2 cellular contexts compared by ENCODE assay signal in the genomic region with DNA sequence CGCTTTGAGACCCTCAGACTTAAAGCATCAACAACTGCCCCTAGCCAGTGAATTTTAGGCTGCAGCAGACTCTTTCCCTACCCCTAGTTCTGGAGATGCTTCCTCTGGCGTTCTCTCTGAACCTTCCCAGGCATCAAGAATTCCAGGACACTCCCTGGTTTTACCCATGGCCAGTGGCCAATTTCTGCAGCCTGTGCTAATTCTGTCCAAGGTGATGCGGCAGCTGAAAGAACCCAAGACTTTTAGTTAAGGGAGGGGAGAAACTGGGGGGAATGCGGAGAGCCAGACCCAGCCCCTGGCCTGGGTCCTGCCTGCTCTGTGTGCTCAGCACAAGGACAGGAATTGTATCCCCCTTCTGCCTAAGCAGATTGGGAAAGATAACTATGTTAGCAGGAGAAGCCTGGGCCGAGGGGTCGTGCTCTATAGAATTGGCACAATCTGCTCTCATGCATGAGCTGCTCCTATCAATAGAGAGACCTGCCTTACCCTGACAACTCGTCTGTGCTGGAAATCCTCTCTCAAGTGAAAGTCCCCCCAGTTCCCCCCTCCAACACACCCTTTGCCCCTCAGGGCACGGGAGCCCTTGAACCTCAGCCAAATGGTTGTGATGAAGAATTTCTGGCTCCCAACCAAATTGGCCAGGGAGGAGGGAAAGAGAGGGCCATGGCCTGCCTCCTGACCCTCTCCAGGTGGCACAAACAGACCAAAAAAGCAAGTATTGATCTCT.
TF ChIP-seq lines count a peak whose summit lies in the region.

No MANE protein-coding gene starts in this region.

TF ChIP-seq in SK-N-SH, 30 proteins besides CTCF, POLR2A, EP300 and RAD21 (continued from another document):
- TF ChIP-seq TAF1 (IDR thresholded peaks at IDR 0.05; ENCODE audit: borderline replicate concordance, low read depth, low read length) (no peak), EZH2phosphoT487 (IDR thresholded peaks at IDR 0.05; ENCODE audit: borderline replicate concordance, low read depth) (no peak), TEAD4 (IDR thresholded peaks at IDR 0.05; ENCODE audit: borderline replicate concordance, insufficient read depth) (no peak), SMC3 (IDR thresholded peaks at IDR 0.05; ENCODE audit: low read depth, low read length) (no peak), RXRA (IDR thresholded peaks at IDR 0.05; ENCODE audit: borderline replicate concordance, low read depth) (no peak), CHD2 (IDR thresholded peaks at IDR 0.05; ENCODE audit: low read length, partially characterized antibody) (no peak), YY1 (IDR thresholded peaks at IDR 0.05; ENCODE audit: low read depth) (no peak), NFIC (IDR thresholded peaks at IDR 0.05; ENCODE audit: borderline replicate concordance) (no peak)
- TF ChIP-seq, protein P1, sequence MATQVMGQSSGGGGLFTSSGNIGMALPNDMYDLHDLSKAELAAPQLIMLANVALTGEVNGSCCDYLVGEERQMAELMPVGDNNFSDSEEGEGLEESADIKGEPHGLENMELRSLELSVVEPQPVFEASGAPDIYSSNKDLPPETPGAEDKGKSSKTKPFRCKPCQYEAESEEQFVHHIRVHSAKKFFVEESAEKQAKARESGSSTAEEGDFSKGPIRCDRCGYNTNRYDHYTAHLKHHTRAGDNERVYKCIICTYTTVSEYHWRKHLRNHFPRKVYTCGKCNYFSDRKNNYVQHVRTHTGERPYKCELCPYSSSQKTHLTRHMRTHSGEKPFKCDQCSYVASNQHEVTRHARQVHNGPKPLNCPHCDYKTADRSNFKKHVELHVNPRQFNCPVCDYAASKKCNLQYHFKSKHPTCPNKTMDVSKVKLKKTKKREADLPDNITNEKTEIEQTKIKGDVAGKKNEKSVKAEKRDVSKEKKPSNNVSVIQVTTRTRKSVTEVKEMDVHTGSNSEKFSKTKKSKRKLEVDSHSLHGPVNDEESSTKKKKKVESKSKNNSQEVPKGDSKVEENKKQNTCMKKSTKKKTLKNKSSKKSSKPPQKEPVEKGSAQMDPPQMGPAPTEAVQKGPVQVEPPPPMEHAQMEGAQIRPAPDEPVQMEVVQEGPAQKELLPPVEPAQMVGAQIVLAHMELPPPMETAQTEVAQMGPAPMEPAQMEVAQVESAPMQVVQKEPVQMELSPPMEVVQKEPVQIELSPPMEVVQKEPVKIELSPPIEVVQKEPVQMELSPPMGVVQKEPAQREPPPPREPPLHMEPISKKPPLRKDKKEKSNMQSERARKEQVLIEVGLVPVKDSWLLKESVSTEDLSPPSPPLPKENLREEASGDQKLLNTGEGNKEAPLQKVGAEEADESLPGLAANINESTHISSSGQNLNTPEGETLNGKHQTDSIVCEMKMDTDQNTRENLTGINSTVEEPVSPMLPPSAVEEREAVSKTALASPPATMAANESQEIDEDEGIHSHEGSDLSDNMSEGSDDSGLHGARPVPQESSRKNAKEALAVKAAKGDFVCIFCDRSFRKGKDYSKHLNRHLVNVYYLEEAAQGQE (IDR thresholded peaks at IDR 0.05; ENCODE audit: low read depth, low read length) = no peak

TF ChIP-seq in SK-N-SH treated with all-trans-retinoic acid at 6 μM for 48 hours, 23 proteins besides CTCF, POLR2A, EP300 and RAD21 (continued from another document):
- TF ChIP-seq ARNTL (CRISPR knock-in tag; IDR thresholded peaks at IDR 0.05; ENCODE audit: borderline replicate concordance, low read depth) = no peak
- no peak for TF ChIP-seq PATZ1 (CRISPR knock-in tag; IDR thresholded peaks at IDR 0.05; ENCODE audit: borderline replicate concordance)
- TF ChIP-seq ZNF565 (CRISPR knock-in tag; conservative IDR thresholded peaks at IDR 0.05; ENCODE audit: low read depth) = no peak
TF ChIP-seq in SK-N-SH treated with all-trans-retinoic acid at 6 μM for 48 hours: peak in this region for 0.
